In the genomic region with DNA sequence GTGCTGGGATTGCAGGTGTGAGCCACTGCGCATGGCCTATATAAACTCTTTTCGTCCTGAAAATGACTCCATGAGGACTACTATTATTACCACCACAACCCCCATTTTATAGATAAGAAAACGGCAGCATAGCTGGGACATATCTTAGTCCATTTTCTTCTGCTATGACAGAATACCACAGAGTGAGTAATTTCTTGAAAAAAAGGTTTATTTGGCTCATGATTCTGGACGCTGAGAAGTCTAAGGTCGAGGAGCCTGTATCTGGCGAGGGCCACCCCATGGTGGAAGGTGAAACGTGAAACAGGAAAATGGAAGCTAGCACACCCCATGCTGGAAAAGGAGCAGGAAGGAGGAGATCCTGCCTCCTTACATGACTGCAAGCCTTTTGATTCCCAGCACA, we compare ENCODE assay signal across 15 cellular contexts.
"Had no signal": no experiment of that assay in that cellular context is flagged by ENCODE, and none has a peak within 500 bp of the region (broad histone marks: within the 10 kb centered on the region; RNA-seq: fewer than 3 reads in every experiment).

No MANE protein-coding gene starts in this region.

- H3K27me3 ChIP-seq: hepatocyte, testis, transverse colon had no signal

- H3K4me1 ChIP-seq: foreskin keratinocyte, testis had no signal

- H3K27ac ChIP-seq: esophagus squamous epithelium, foreskin keratinocyte, hepatocyte, testis, transverse colon had no signal

- H2AFZ ChIP-seq: hepatocyte had no signal

- H3K79me2 ChIP-seq: hepatocyte had no signal

- H3K4me3 ChIP-seq: esophagus squamous epithelium, hepatocyte, testis, transverse colon had no signal

- H3K27me3 Mint-ChIP-seq: central memory CD8-positive, alpha-beta T cell had no signal

- H3K36me3 ChIP-seq: esophagus squamous epithelium, transverse colon had no signal

- H3K27ac Mint-ChIP-seq: effector memory CD8-positive, alpha-beta T cell; nephron; stimulated activated naive B cell treated with anti-CD40 and anti-IgM and Interleukin-4, amounts not matched to agents 10 μg/mL and 1 μg/mL and 100 μg/mL, for 72 hours had no signal

- H3K9me3 Mint-ChIP-seq: central memory CD8-positive, alpha-beta T cell; effector memory CD8-positive, alpha-beta T cell; nephron; stimulated activated naive B cell treated with anti-CD40 and anti-IgM and Interleukin-4, amounts not matched to agents 10 μg/mL and 1 μg/mL and 100 μg/mL, for 72 hours; stimulated activated naive CD8-positive, alpha-beta T cell treated with anti-CD3 and anti-CD28 coated beads, Interleukin-15, amount 100 ng/mL, for 72 hours had no signal

- H3K4me1 Mint-ChIP-seq: central memory CD8-positive, alpha-beta T cell had no signal

- H3K4me3 Mint-ChIP-seq: central memory CD8-positive, alpha-beta T cell; effector memory CD8-positive, alpha-beta T cell; naive B cell; nephron; stimulated activated naive B cell treated with anti-CD40 and anti-IgM and Interleukin-4, amounts not matched to agents 10 μg/mL and 1 μg/mL and 100 μg/mL, for 72 hours; stimulated activated naive CD8-positive, alpha-beta T cell treated with anti-CD3 and anti-CD28 coated beads, Interleukin-15, amount 100 ng/mL, for 72 hours had no signal

- ATAC-seq: effector memory CD8-positive, alpha-beta T cell; foreskin keratinocyte; left colon; right cardiac atrium; stimulated activated naive B cell treated with anti-CD40 and anti-IgM and Interleukin-4, amounts not matched to agents 10 μg/mL and 1 μg/mL and 100 μg/mL, for 72 hours; stimulated activated naive CD8-positive, alpha-beta T cell treated with anti-CD3 and anti-CD28 coated beads, Interleukin-15, amount 100 ng/mL, for 72 hours had no signal

- H3K4me2 ChIP-seq: hepatocyte had no signal

- DNase-seq: effector memory CD8-positive, alpha-beta T cell; esophagus squamous epithelium; foreskin keratinocyte; left colon; mesendoderm; naive B cell; right cardiac atrium; stimulated activated CD4-positive, alpha-beta T cell treated with anti-CD3 and anti-CD28 coated beads, Interleukin-4, amount 100 ng/mL, for 1 hour; stimulated activated naive B cell treated with anti-CD40 and anti-IgM and Interleukin-4, amounts not matched to agents 10 μg/mL and 1 μg/mL and 100 μg/mL, for 72 hours; stimulated activated naive CD8-positive, alpha-beta T cell treated with anti-CD3 and anti-CD28 coated beads, Interleukin-15, amount 100 ng/mL, for 72 hours; testis; transverse colon had no signal

- H3K9me3 ChIP-seq: esophagus squamous epithelium, testis, transverse colon had no signal

- H3K36me3 Mint-ChIP-seq: naive B cell had no signal
